ENCODE assay signal across 17 cellular contexts in genomic region chr16:8346291-8346690, GRCh38.
DNase-seq lines count a peak whose midpoint lies in the region; ATAC-seq, FAIRE-seq and TF ChIP-seq lines count a peak whose summit lies in the region.
"Had no signal": no experiment of that assay in that cellular context is flagged by ENCODE, and none has a peak within 500 bp of the region (broad histone marks: within the 10 kb centered on the region; RNA-seq: fewer than 3 reads in every experiment).

No MANE protein-coding gene starts in this region.

- H3K27ac ChIP-seq in HepG2 (ENCODE audit: extremely low read length, insufficient read depth, low read length) (no peak overlapping the region), right lobe of liver (no peak overlapping the region), SJCRH30 (no peak overlapping the region)
- H3K27ac ChIP-seq: HL-60, lower lobe of right lung had no signal

- BruUV-seq in HepG2 (replicated peaks; lab: Mats Ljungman, UMichigan) = no TSS peak

- no peak for FAIRE-seq in HepG2 (lab: Jason Lieb, UNC)
- FAIRE-seq: endothelial cell of umbilical vein, frontal cortex had no signal

- H3K9me3 ChIP-seq in HepG2 (ENCODE audit: low read length) (no peaks in the 10 kb centered on the region), right lobe of liver (no peaks in the 10 kb centered on the region), SJCRH30 (replicated peaks) (no peaks in the 10 kb centered on the region)
- H3K9me3 ChIP-seq: lower lobe of right lung had no signal

- H3K4me1 ChIP-seq in HepG2 (ENCODE audit: insufficient read depth, low read length) (no peaks in the 10 kb centered on the region), right lobe of liver (no peaks in the 10 kb centered on the region), SJCRH30 (no peaks in the 10 kb centered on the region)
- H3K4me1 ChIP-seq: lower lobe of right lung had no signal

- H3K9ac ChIP-seq in HepG2 (ENCODE audit: insufficient read depth, low read depth, low read length) = no peak overlapping the region

- POLR2A ChIA-PET in HepG2 (lab: Yijun Ruan, JAX) = no interaction called here

- TF ChIP-seq RAD21 in HepG2 (CRISPR knock-in tag; IDR thresholded peaks at IDR 0.05) = no peak

- DNase-seq in HepG2 (ENCODE audit: low spot score) (peak; percentile 15), right lobe of liver (no peak), SJCRH30 (peak; percentile 34 to 55), iPS-NIHi7 (ENCODE audit: extremely low spot score) (peak; percentile 46), AG20443 (ENCODE audit: low spot score) (no peak), germinal center (ENCODE audit: low spot score) (no peak), cerebellum (ENCODE audit: low spot score) (no peak), KG1 (lab: John Stamatoyannopoulos, UW) (no peak)
- DNase-seq: CD4-positive, alpha-beta T cell; cerebellar nuclear complex; lower lobe of right lung; naive thymus-derived CD4-positive, alpha-beta T cell; NCI-H187 treated with DMSO at 0.1 percent for 48 hours; NCI-H510A had no signal

- H3K27me3 ChIP-seq in HepG2 (ENCODE audit: control insufficient read depth in 1 of 2, insufficient read depth in 2 of 2, low read length in 2 of 2) = 0 out of 5 replicates have a peak, but pooled peaks cover 0 to 4% of the 10 kb centered on the region in 2 experiments
- H3K27me3 ChIP-seq in right lobe of liver = no peaks in the 10 kb centered on the region
- H3K27me3 ChIP-seq in SJCRH30 = no peaks in the 10 kb centered on the region

- H4K20me1 ChIP-seq in HepG2 (ENCODE audit: insufficient read depth, low read length) = no peaks in the 10 kb centered on the region

- no peak overlapping the region for H2AFZ ChIP-seq in HepG2 (ENCODE audit: low read length)

- ATAC-seq in HepG2 (no peak), right lobe of liver (no peak)
- ATAC-seq: lower lobe of right lung; naive thymus-derived CD4-positive, alpha-beta T cell had no signal

- TF ChIP-seq POLR2A in HepG2 (IDR thresholded peaks at IDR 0.05; ENCODE audit: insufficient read depth in 1 of 2, low read depth in 2 of 2, low read length in 2 of 2) = no peak
- no peak for TF ChIP-seq POLR2A in right lobe of liver (IDR thresholded peaks at IDR 0.05)

- H3K4me3 ChIP-seq in HepG2 (replicated peaks in 1 of 3; ENCODE audit: insufficient read depth in 1 of 3, low read depth in 2 of 3, low read length in 3 of 3) = no peak overlapping the region
- no peak overlapping the region for H3K4me3 ChIP-seq in right lobe of liver
- no peak overlapping the region for H3K4me3 ChIP-seq in SJCRH30
- H3K4me3 ChIP-seq: lower lobe of right lung had no signal

- no peak for TF ChIP-seq EP300 in HepG2 (IDR thresholded peaks at IDR 0.05; ENCODE audit: low read depth in 2 of 2, low read length in 2 of 2)
- no peak for TF ChIP-seq EP300 in HepG2 (CRISPR knock-in tag; IDR thresholded peaks at IDR 0.05; ENCODE audit: borderline replicate concordance)

- CTCF ChIA-PET in HepG2 (lab: Yijun Ruan, JAX; ENCODE audit: low intra/inter-chr PET ratio, low total read pairs) = no interaction called here

- TF ChIP-seq CTCF in HepG2 (CRISPR knock-in tag; IDR thresholded peaks at IDR 0.05) (no peak), right lobe of liver (IDR thresholded peaks at IDR 0.05) (no peak)

- intact Hi-C loops in HepG2 (cut with micrococcal nuclease; ENCODE audit: unreplicated experiment) = no loop called here
- intact Hi-C loops in right lobe of liver (cut with DNase I) = no loop called here

- WGBS in HepG2 (ENCODE audit: low lambda C conversion rate) = 36% methylated on average over 3 of the region's 3 CpGs
- WGBS in right lobe of liver (ENCODE audit: insufficient coverage, low coverage, low lambda C conversion rate, missing lambda C conversion rate) = 39% methylated on average over 2 of the region's 3 CpGs

- H3K36me3 ChIP-seq in HepG2 (replicated peaks in 1 of 2; ENCODE audit: control insufficient read depth in 1 of 2, insufficient read depth in 2 of 2, low read length in 2 of 2) (no peaks in the 10 kb centered on the region), right lobe of liver (no peaks in the 10 kb centered on the region), SJCRH30 (no peaks in the 10 kb centered on the region)
- H3K36me3 ChIP-seq: lower lobe of right lung had no signal

- no peaks in the 10 kb centered on the region for H3K79me2 ChIP-seq in HepG2 (ENCODE audit: insufficient read depth, low read length)

- no peak overlapping the region for H3K4me2 ChIP-seq in HepG2 (ENCODE audit: low read depth, low read length)

- in situ Hi-C loops in HepG2 (cut with HindIII; ENCODE audit: extremely low pct_ligation_motif_present, low pct_unique_long_range_greater_than_20kb) = no loop called here

TF ChIP-seq in HepG2, 621 proteins besides CTCF, POLR2A, EP300 and RAD21 (continues in another document):
- TF ChIP-seq RFX5 (IDR thresholded peaks at IDR 0.05; ENCODE audit: low read depth, low read length) = no peak
- TF ChIP-seq TCF7 (IDR thresholded peaks at IDR 0.05; ENCODE audit: low read depth) = no peak
- TF ChIP-seq ZNF17 (CRISPR knock-in tag; IDR thresholded peaks at IDR 0.05) = no peak
- no peak for TF ChIP-seq TIGD3 (CRISPR knock-in tag; IDR thresholded peaks at IDR 0.05; ENCODE audit: borderline replicate concordance)
- TF ChIP-seq ISX (CRISPR knock-in tag; conservative IDR thresholded peaks at IDR 0.05) = no peak
- TF ChIP-seq PCBP1 (IDR thresholded peaks at IDR 0.05; ENCODE audit: borderline replicate concordance, low read depth, low read length) = no peak
- no peak for TF ChIP-seq ZBTB46 (CRISPR knock-in tag; IDR thresholded peaks at IDR 0.05; ENCODE audit: borderline replicate concordance)
- no peak for TF ChIP-seq SP140L (CRISPR knock-in tag; IDR thresholded peaks at IDR 0.05; ENCODE audit: borderline replicate concordance)
- TF ChIP-seq MAF1 (CRISPR knock-in tag; IDR thresholded peaks at IDR 0.05; ENCODE audit: borderline replicate concordance) = no peak
- TF ChIP-seq TFDP1 (CRISPR knock-in tag; IDR thresholded peaks at IDR 0.05; ENCODE audit: borderline replicate concordance) = no peak
- TF ChIP-seq ZNF354B (CRISPR knock-in tag; IDR thresholded peaks at IDR 0.05) = no peak
- TF ChIP-seq SCMH1 (CRISPR knock-in tag; IDR thresholded peaks at IDR 0.05; ENCODE audit: borderline replicate concordance) = no peak

Comparison
In these comparisons a context has a peak if more than half of its experiments do, and no peak if none do; other contexts are left out.
1. DNase-seq: peak in HepG2 (single experiment), SJCRH30 (2 of 2) and iPS-NIHi7 (single experiment); none in right lobe of liver (0 of 3), AG20443 (single experiment), germinal center (single experiment), cerebellum (single experiment) and KG1 (single experiment).